In genomic region chr2:186460465-186460864, GRCh38 we compare ENCODE assay signal across 8 cellular contexts. TPM values are rescaled to one million over a fixed set of nuclear protein-coding genes. Genes with fewer than 3 reads are reported as not detected.
DNase-seq lines count a peak whose midpoint lies in the region; ATAC-seq, FAIRE-seq and TF ChIP-seq lines count a peak whose summit lies in the region.

No MANE protein-coding gene starts in this region.

- WGBS in mesendoderm (ENCODE audit: extremely low coverage, insufficient coverage, low lambda C conversion rate), result no CpG with 5 or more reads among the region's 1 CpG

- peaks cover 6% of the 10 kb centered on the region for H3K36me3 Mint-ChIP-seq in stimulated activated effector memory CD8-positive, alpha-beta T cell treated with anti-CD3 and anti-CD28 coated beads, Interleukin-12 subunit alpha, Interleukin-12 subunit beta, amount 100 ng/mL, for 72 hours

- H3K56ac ChIP-seq in mesendoderm (ENCODE audit: low read length), result no peak overlapping the region

- H3K27ac Mint-ChIP-seq in stimulated activated effector memory CD8-positive, alpha-beta T cell treated with anti-CD3 and anti-CD28 coated beads, Interleukin-12 subunit alpha, Interleukin-12 subunit beta, amount 100 ng/mL, for 72 hours, result no peak overlapping the region

- no peaks in the 10 kb centered on the region for H3K27me3 ChIP-seq in BE2C
- H3K27me3 ChIP-seq in mesendoderm (ENCODE audit: insufficient read depth, low read length, poor library complexity), result peaks cover 2% of the 10 kb centered on the region

- no peak overlapping the region for H2AK5ac ChIP-seq in mesendoderm (ENCODE audit: low read length)

- no peak overlapping the region for H3K4me3 Mint-ChIP-seq in stimulated activated effector memory CD8-positive, alpha-beta T cell treated with anti-CD3 and anti-CD28 coated beads, Interleukin-12 subunit alpha, Interleukin-12 subunit beta, amount 100 ng/mL, for 72 hours

- H2BK120ac ChIP-seq in mesendoderm (ENCODE audit: low read depth, low read length), result no peak overlapping the region

- no peak overlapping the region for H3K4ac ChIP-seq in mesendoderm (ENCODE audit: low read depth, low read length)

- peak; percentile 68 for FAIRE-seq in TTC549 (lab: Jason Lieb, UNC)

- no peak overlapping the region for H4K5ac ChIP-seq in mesendoderm (ENCODE audit: low read length)

- no peaks in the 10 kb centered on the region for H3K79me2 ChIP-seq in mesendoderm (ENCODE audit: control insufficient read depth, insufficient read depth, low read length)

- no peaks in the 10 kb centered on the region for H3K9me3 Mint-ChIP-seq in stimulated activated effector memory CD8-positive, alpha-beta T cell treated with anti-CD3 and anti-CD28 coated beads, Interleukin-12 subunit alpha, Interleukin-12 subunit beta, amount 100 ng/mL, for 72 hours

- DNase-seq in BE2C, result no peak
- peak; percentile 53 for DNase-seq in mesendoderm
- DNase-seq in stimulated activated CD4-positive, alpha-beta T cell treated with anti-CD3 and anti-CD28 coated beads, Interleukin-4, amount 100 ng/mL, for 4 hours, result no peak
- DNase-seq in stimulated activated effector memory CD8-positive, alpha-beta T cell treated with anti-CD3 and anti-CD28 coated beads, Interleukin-12 subunit alpha, Interleukin-12 subunit beta, amount 100 ng/mL, for 72 hours (ENCODE audit: low spot score in 2 of 2), result no peak
- no peak for DNase-seq in NK-92 treated with Interleukin-12 subunit alpha and Interleukin-12 subunit beta, amount 100 ng/mL, for 24 hours (lab: John Stamatoyannopoulos, UW)

- H3K27ac ChIP-seq in mesendoderm (ENCODE audit: low read depth, low read length), result no peak overlapping the region

- H3K79me1 ChIP-seq in mesendoderm (ENCODE audit: low read length), result no peaks in the 10 kb centered on the region

- no peaks in the 10 kb centered on the region for H3K9me3 ChIP-seq in BE2C

- no peak overlapping the region for H3K9ac ChIP-seq in mesendoderm (ENCODE audit: low read length)

- no peaks in the 10 kb centered on the region for H3K4me1 ChIP-seq in BE2C
- H3K4me1 ChIP-seq in mesendoderm (ENCODE audit: control insufficient read depth, low read depth, low read length), result no peaks in the 10 kb centered on the region

- no peak overlapping the region for H3K4me2 ChIP-seq in mesendoderm (ENCODE audit: low read length)

- H3K23ac ChIP-seq in mesendoderm (ENCODE audit: low read length), result no peak overlapping the region

- H3K4me1 Mint-ChIP-seq in stimulated activated effector memory CD8-positive, alpha-beta T cell treated with anti-CD3 and anti-CD28 coated beads, Interleukin-12 subunit alpha, Interleukin-12 subunit beta, amount 100 ng/mL, for 72 hours, result no peaks in the 10 kb centered on the region

- H2BK15ac ChIP-seq in mesendoderm (replicated peaks; ENCODE audit: low read depth), result no peak overlapping the region

- H4K8ac ChIP-seq in mesendoderm (ENCODE audit: low read depth, low read length), result no peak overlapping the region

- H3K4me3 ChIP-seq in BE2C (ENCODE audit: low read depth, low read length) (no peak overlapping the region), mesendoderm (ENCODE audit: low read length) (no peak overlapping the region)

- H3K18ac ChIP-seq in mesendoderm (ENCODE audit: low read length), result no peak overlapping the region

- TF ChIP-seq CTCF in BE2C (IDR thresholded peaks at IDR 0.05; ENCODE audit: low read depth, low read length), result peak; percentile 56

- H2BK5ac ChIP-seq in mesendoderm (ENCODE audit: low read length), result no peak overlapping the region

- ATAC-seq in GM19043 (IDR thresholded peaks at IDR 0.05; ENCODE audit: low read depth, unreplicated experiment) (peak; percentile 81), HG03439 (IDR thresholded peaks at IDR 0.05; ENCODE audit: unreplicated experiment) (peak; percentile 57)
- no peak for ATAC-seq in stimulated activated effector memory CD8-positive, alpha-beta T cell treated with anti-CD3 and anti-CD28 coated beads, Interleukin-12 subunit alpha, Interleukin-12 subunit beta, amount 100 ng/mL, for 72 hours

- H3K36me3 ChIP-seq in BE2C (no peaks in the 10 kb centered on the region), mesendoderm (ENCODE audit: control insufficient read depth, insufficient read depth, low read length) (no peaks in the 10 kb centered on the region)

RNA-seq across cellular contexts. Expression of gene ZC3H15, which starts 25.6 kb away (rescaled TPM):
- polyA plus RNA-seq in BE2C (2012; ENCODE audit: insufficient read depth, insufficient read length, low read depth), result 52.2 TPM
- 132 TPM for polyA plus RNA-seq in mesendoderm (2013, experiment 1 of 2)
- polyA plus RNA-seq in mesendoderm (2013, experiment 2 of 2), result 133 TPM
